1 cellular context compared by ENCODE assay signal in genomic region chr11:120680322-120680721, GRCh38.
TF ChIP-seq lines count a peak whose summit lies in the region.

No MANE protein-coding gene starts in this region.

TF ChIP-seq in H1, 55 proteins besides CTCF, POLR2A, EP300 and RAD21:
- no peak for TF ChIP-seq RNF2 (IDR thresholded peaks at IDR 0.05; ENCODE audit: borderline replicate concordance, low read depth, low read length, missing control alignments, poor library complexity, severe bottlenecking)
- no peak for TF ChIP-seq SUZ12 (IDR thresholded peaks at IDR 0.05; ENCODE audit: low read length)
- no peak for TF ChIP-seq SIX5 (IDR thresholded peaks at IDR 0.05; ENCODE audit: low read depth, low read length)
- TF ChIP-seq RFX5 (IDR thresholded peaks at IDR 0.05; ENCODE audit: borderline replicate concordance, low read depth, low read length) = no peak
- no peak for TF ChIP-seq TCF12 (IDR thresholded peaks at IDR 0.05; ENCODE audit: low read depth, low read length)
- no peak for TF ChIP-seq TAF7 (optimal IDR thresholded peaks at IDR 0.05; ENCODE audit: borderline replicate concordance, low read depth, low read length)
- TF ChIP-seq SIRT6 (IDR thresholded peaks at IDR 0.05; ENCODE audit: low read length) = no peak
